37 cellular contexts compared by ENCODE assay signal in genomic region chr2:54374965-54375364, GRCh38.
"Had no signal": no experiment of that assay in that cellular context is flagged by ENCODE, and none has a peak within 500 bp of the region (broad histone marks: within the 10 kb centered on the region; RNA-seq: fewer than 3 reads in every experiment).

No MANE protein-coding gene starts in this region.

- H3K9me3 Mint-ChIP-seq: activated B cell treated with CpG ODN at 0.5 μM for 24 hours; activated CD4-positive, alpha-beta memory T cell treated with anti-CD3 and anti-CD28 coated beads for 36 hours; activated CD4-positive, alpha-beta T cell treated with anti-CD3 and anti-CD28 coated beads, Interleukin-2, amount 10 ng/mL, durations not matched to agents 24 days and 14 days; activated CD8-positive, alpha-beta T cell treated with anti-CD3 and anti-CD28 coated beads for 36 hours; activated naive CD4-positive, alpha-beta T cell treated with anti-CD3 and anti-CD28 coated beads for 36 hours; activated naive CD4-positive, alpha-beta T cell treated with anti-CD3 and anti-CD28 coated beads, Interleukin-2, amount 50 U/mL, for 72 hours; activated naive CD8-positive, alpha-beta T cell treated with anti-CD3 and anti-CD28 coated beads for 36 hours; activated T-cell treated with anti-CD3 and anti-CD28 coated beads, Interleukin-2, amount 50 U/mL, for 4 hours; activated T-cell treated with anti-CD3 and anti-CD28 coated beads, Interleukin-2, amount 50 U/mL, for 72 hours; activated T-helper 1 cell treated with anti-CD3 and anti-CD28 coated beads, Interleukin-12 subunit alpha, Interleukin-12 subunit beta, Interleukin-2, Interleukin-4 antibody, amounts not matched to agents 30 ng/mL and 10 ng/mL and 1 ng/mL, durations not matched to agents 14 hours and 24 hours and 36 hours; activated T-helper 17 cell treated with anti-CD3 and anti-CD28 coated beads, Interleukin-2, amount 50 U/mL, for 72 hours; T-helper 1 cell treated with Interleukin-12 subunit alpha and Interleukin-12 subunit beta and Interleukin-4 antibody, amounts not matched to agents 30 μg/mL and 1 μg/mL, for 36 hours; T-helper 2 cell treated with Interferon-gamma antibody and Interleukin-4, amounts not matched to agents 5 μg/mL and 100 μg/mL, for 36 hours had no signal

- DNase-seq: activated B cell treated with CpG ODN at 0.5 μM for 24 hours; activated CD4-positive, alpha-beta memory T cell treated with anti-CD3 and anti-CD28 coated beads for 36 hours; activated CD4-positive, alpha-beta T cell treated with anti-CD3 and anti-CD28 coated beads for 4 hours; activated CD4-positive, alpha-beta T cell treated with anti-CD3 and anti-CD28 coated beads, Interleukin-2, amount 10 ng/mL, durations not matched to agents 24 days and 14 days; activated CD4-positive, alpha-beta T cell treated with anti-CD3 and anti-CD28 coated beads, Interleukin-2, amount 50 U/mL, for 1 hour; activated CD4-positive, alpha-beta T cell treated with anti-CD3 and anti-CD28 coated beads, Interleukin-2, amount 50 U/mL, for 4 hours; activated CD4-positive, CD25-positive, alpha-beta regulatory T cell treated with anti-CD3 and anti-CD28 coated beads, Interleukin-2, amount 50 U/mL, for 72 hours; activated CD8-positive, alpha-beta memory T cell treated with anti-CD3 and anti-CD28 coated beads, Interleukin-2, amount 50 U/mL, for 4 hours; activated CD8-positive, alpha-beta T cell treated with anti-CD3 and anti-CD28 coated beads for 36 hours; activated effector memory CD4-positive, alpha-beta T cell treated with anti-CD3 and anti-CD28 coated beads, Interleukin-2, amount 50 U/mL, for 16 hours; activated gamma-delta T cell treated with Interleukin-2 at 50 U/mL for 16 hours; activated naive CD4-positive, alpha-beta T cell; activated naive CD4-positive, alpha-beta T cell treated with anti-CD3 and anti-CD28 coated beads for 36 hours; activated naive CD4-positive, alpha-beta T cell treated with anti-CD3 and anti-CD28 coated beads, Interleukin-2, amount 50 U/mL, for 16 hours; activated naive CD8-positive, alpha-beta T cell treated with anti-CD3 and anti-CD28 coated beads for 36 hours; activated T-cell treated with anti-CD3 and anti-CD28 coated beads for 4 hours; activated T-cell treated with anti-CD3 and anti-CD28 coated beads, Interleukin-2, amount 50 U/mL, for 1 hour; activated T-cell treated with anti-CD3 and anti-CD28 coated beads, Interleukin-2, amount 50 U/mL, for 4 hours; activated T-cell treated with anti-CD3 and anti-CD28 coated beads, Interleukin-2, amount 50 U/mL, for 72 hours; adrenal gland; amniotic stem cell; aorta; body of pancreas; brain microvascular endothelial cell; central memory CD4-positive, alpha-beta T cell; T-helper 1 cell; T-helper 2 cell; T-helper 9 cell had no signal

- H3K27ac Mint-ChIP-seq: activated B cell treated with CpG ODN at 0.5 μM for 24 hours; activated CD4-positive, alpha-beta memory T cell treated with anti-CD3 and anti-CD28 coated beads for 36 hours; activated CD4-positive, alpha-beta T cell treated with anti-CD3 and anti-CD28 coated beads, Interleukin-2, amount 10 ng/mL, durations not matched to agents 24 days and 14 days; activated CD8-positive, alpha-beta T cell treated with anti-CD3 and anti-CD28 coated beads for 36 hours; activated naive CD4-positive, alpha-beta T cell treated with anti-CD3 and anti-CD28 coated beads for 36 hours; activated naive CD4-positive, alpha-beta T cell treated with anti-CD3 and anti-CD28 coated beads, Interleukin-2, amount 50 U/mL, for 72 hours; activated naive CD8-positive, alpha-beta T cell treated with anti-CD3 and anti-CD28 coated beads for 36 hours; activated T-cell treated with anti-CD3 and anti-CD28 coated beads, Interleukin-2, amount 50 U/mL, for 72 hours; activated T-helper 1 cell treated with anti-CD3 and anti-CD28 coated beads, Interleukin-12 subunit alpha, Interleukin-12 subunit beta, Interleukin-2, Interleukin-4 antibody, amounts not matched to agents 30 ng/mL and 10 ng/mL and 1 ng/mL, durations not matched to agents 14 hours and 24 hours and 36 hours; activated T-helper 17 cell treated with anti-CD3 and anti-CD28 coated beads, Interleukin-2, amount 50 U/mL, for 72 hours; T-helper 1 cell treated with Interleukin-12 subunit alpha and Interleukin-12 subunit beta and Interleukin-4 antibody, amounts not matched to agents 30 μg/mL and 1 μg/mL, for 36 hours; T-helper 2 cell treated with Interferon-gamma antibody and Interleukin-4, amounts not matched to agents 5 μg/mL and 100 μg/mL, for 36 hours had no signal

- FAIRE-seq: astrocyte, TTC549 had no signal

- H3K4me1 ChIP-seq: body of pancreas, breast epithelium had no signal

- H3K36me3 Mint-ChIP-seq: activated CD4-positive, alpha-beta memory T cell treated with anti-CD3 and anti-CD28 coated beads for 36 hours; activated naive CD4-positive, alpha-beta T cell treated with anti-CD3 and anti-CD28 coated beads, Interleukin-2, amount 50 U/mL, for 72 hours; activated naive CD8-positive, alpha-beta T cell treated with anti-CD3 and anti-CD28 coated beads for 36 hours had no signal

- H3K27me3 ChIP-seq: adrenal gland, body of pancreas, brain microvascular endothelial cell, breast epithelium had no signal

- H3K27me3 Mint-ChIP-seq: activated CD8-positive, alpha-beta T cell treated with anti-CD3 and anti-CD28 coated beads for 36 hours; activated naive CD8-positive, alpha-beta T cell treated with anti-CD3 and anti-CD28 coated beads for 36 hours had no signal

- ATAC-seq: activated CD8-positive, alpha-beta T cell treated with anti-CD3 and anti-CD28 coated beads for 36 hours; activated naive CD4-positive, alpha-beta T cell treated with anti-CD3 and anti-CD28 coated beads, Interleukin-2, amount 50 U/mL, for 72 hours; activated T-cell treated with anti-CD3 and anti-CD28 coated beads, Interleukin-2, amount 50 U/mL, for 4 hours; activated T-cell treated with anti-CD3 and anti-CD28 coated beads, Interleukin-2, amount 50 U/mL, for 72 hours; activated T-helper 17 cell treated with anti-CD3 and anti-CD28 coated beads, Interleukin-2, amount 50 U/mL, for 72 hours; body of pancreas had no signal

- H3K36me3 ChIP-seq: adrenal gland, brain microvascular endothelial cell, breast epithelium had no signal

- H3K4me3 Mint-ChIP-seq: activated B cell treated with CpG ODN at 0.5 μM for 24 hours; activated CD4-positive, alpha-beta memory T cell treated with anti-CD3 and anti-CD28 coated beads for 36 hours; activated CD4-positive, alpha-beta T cell treated with anti-CD3 and anti-CD28 coated beads, Interleukin-2, amount 10 ng/mL, durations not matched to agents 24 days and 14 days; activated CD8-positive, alpha-beta T cell treated with anti-CD3 and anti-CD28 coated beads for 36 hours; activated naive CD4-positive, alpha-beta T cell treated with anti-CD3 and anti-CD28 coated beads for 36 hours; activated naive CD8-positive, alpha-beta T cell treated with anti-CD3 and anti-CD28 coated beads for 36 hours; activated T-cell treated with anti-CD3 and anti-CD28 coated beads, Interleukin-2, amount 50 U/mL, for 4 hours; activated T-cell treated with anti-CD3 and anti-CD28 coated beads, Interleukin-2, amount 50 U/mL, for 72 hours; activated T-helper 1 cell treated with anti-CD3 and anti-CD28 coated beads, Interleukin-12 subunit alpha, Interleukin-12 subunit beta, Interleukin-2, Interleukin-4 antibody, amounts not matched to agents 30 ng/mL and 10 ng/mL and 1 ng/mL, durations not matched to agents 14 hours and 24 hours and 36 hours; activated T-helper 17 cell treated with anti-CD3 and anti-CD28 coated beads, Interleukin-2, amount 50 U/mL, for 72 hours; T-helper 1 cell treated with Interleukin-12 subunit alpha and Interleukin-12 subunit beta and Interleukin-4 antibody, amounts not matched to agents 30 μg/mL and 1 μg/mL, for 36 hours; T-helper 2 cell treated with Interferon-gamma antibody and Interleukin-4, amounts not matched to agents 5 μg/mL and 100 μg/mL, for 36 hours had no signal

- H3K4me3 ChIP-seq: adrenal gland, body of pancreas, breast epithelium had no signal

- H3K4me1 Mint-ChIP-seq: activated B cell treated with CpG ODN at 0.5 μM for 24 hours; activated CD4-positive, alpha-beta T cell treated with anti-CD3 and anti-CD28 coated beads, Interleukin-2, amount 10 ng/mL, durations not matched to agents 24 days and 14 days; activated naive CD8-positive, alpha-beta T cell treated with anti-CD3 and anti-CD28 coated beads for 36 hours; activated T-helper 17 cell treated with anti-CD3 and anti-CD28 coated beads, Interleukin-2, amount 50 U/mL, for 72 hours had no signal

- H3K9me3 ChIP-seq: adrenal gland, body of pancreas, breast epithelium had no signal

- H3K27ac ChIP-seq: adrenal gland, body of pancreas, brain microvascular endothelial cell, breast epithelium, VCaP had no signal
